In the genomic region with DNA sequence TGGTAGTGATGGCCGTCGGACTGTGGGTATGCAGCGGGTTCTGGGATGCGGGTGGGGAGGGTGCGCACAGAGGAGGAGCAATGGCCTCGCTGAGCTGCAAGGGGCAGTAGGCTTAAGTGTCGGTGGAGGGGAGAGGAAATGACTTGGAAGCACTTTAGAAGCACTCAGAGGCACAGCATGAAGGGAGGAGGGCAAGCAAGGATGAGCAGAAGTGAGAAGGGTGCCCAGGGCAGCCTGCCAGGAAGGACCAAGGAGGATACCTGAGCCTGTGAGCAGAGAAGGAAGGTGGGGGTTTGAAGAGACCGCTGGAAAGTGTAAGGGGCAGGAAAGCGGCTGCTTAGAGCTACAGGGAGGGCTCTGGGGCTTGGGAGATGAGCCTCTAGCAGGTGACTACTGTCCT, we compare ENCODE assay signal across 18 cellular contexts. TPM values are rescaled to one million over a fixed set of nuclear protein-coding genes. Genes with fewer than 3 reads are reported as not detected.
"Had no signal": no experiment of that assay in that cellular context is flagged by ENCODE, and none has a peak within 500 bp of the region (broad histone marks: within the 10 kb centered on the region; RNA-seq: fewer than 3 reads in every experiment).

No MANE protein-coding gene starts in this region.

- H3K4me3 Mint-ChIP-seq: activated naive CD8-positive, alpha-beta T cell treated with anti-CD3 and anti-CD28 coated beads, Interleukin-2, amount 50 U/mL, for 24 hours; activated T-helper 17 cell treated with anti-CD3 and anti-CD28 coated beads, Interleukin-2, amount 50 U/mL, for 72 hours; natural killer cell treated with Interleukin-12 subunit alpha and Interleukin-12 subunit beta and Interleukin-15 and Interleukin-18, amount 100 ng/mL, for 72 hours; stimulated activated naive CD8-positive, alpha-beta T cell treated with anti-CD3 and anti-CD28 coated beads, Interleukin-15, amount 100 ng/mL, for 72 hours had no signal

- H3K27ac ChIP-seq: dorsolateral prefrontal cortex, esophagus muscularis mucosa, left lung, right lobe of liver, testis, upper lobe of right lung had no signal

- H3K4me1 ChIP-seq: left lung, right lobe of liver, testis, upper lobe of right lung had no signal

- H3K4me3 ChIP-seq: dorsolateral prefrontal cortex, esophagus muscularis mucosa, left lung, right lobe of liver, testis, upper lobe of right lung had no signal

- H3K36me3 ChIP-seq: esophagus muscularis mucosa, left lung, right lobe of liver, upper lobe of right lung had no signal

- H3K9me3 Mint-ChIP-seq: activated naive CD8-positive, alpha-beta T cell treated with anti-CD3 and anti-CD28 coated beads, Interleukin-2, amount 50 U/mL, for 24 hours; activated T-helper 17 cell treated with anti-CD3 and anti-CD28 coated beads, Interleukin-2, amount 50 U/mL, for 72 hours; natural killer cell treated with Interleukin-12 subunit alpha and Interleukin-12 subunit beta and Interleukin-15 and Interleukin-18, amount 100 ng/mL, for 72 hours; stimulated activated naive CD8-positive, alpha-beta T cell treated with anti-CD3 and anti-CD28 coated beads, Interleukin-15, amount 100 ng/mL, for 72 hours had no signal

- H3K36me3 Mint-ChIP-seq: natural killer cell treated with Interleukin-12 subunit alpha and Interleukin-12 subunit beta and Interleukin-15 and Interleukin-18, amount 100 ng/mL, for 72 hours had no signal

- FAIRE-seq: endometrium had no signal

- H3K27ac Mint-ChIP-seq: activated naive CD8-positive, alpha-beta T cell treated with anti-CD3 and anti-CD28 coated beads, Interleukin-2, amount 50 U/mL, for 24 hours; activated T-helper 17 cell treated with anti-CD3 and anti-CD28 coated beads, Interleukin-2, amount 50 U/mL, for 72 hours; natural killer cell treated with Interleukin-12 subunit alpha and Interleukin-12 subunit beta and Interleukin-15 and Interleukin-18, amount 100 ng/mL, for 72 hours; stimulated activated naive CD8-positive, alpha-beta T cell treated with anti-CD3 and anti-CD28 coated beads, Interleukin-15, amount 100 ng/mL, for 72 hours had no signal

- H3K9me3 ChIP-seq: esophagus muscularis mucosa, left lung, right lobe of liver, testis, upper lobe of right lung had no signal

- H3K4me1 Mint-ChIP-seq: activated naive CD8-positive, alpha-beta T cell treated with anti-CD3 and anti-CD28 coated beads, Interleukin-2, amount 50 U/mL, for 24 hours; activated T-helper 17 cell treated with anti-CD3 and anti-CD28 coated beads, Interleukin-2, amount 50 U/mL, for 72 hours; stimulated activated naive CD8-positive, alpha-beta T cell treated with anti-CD3 and anti-CD28 coated beads, Interleukin-15, amount 100 ng/mL, for 72 hours had no signal

- DNase-seq: activated CD8-positive, alpha-beta memory T cell treated with anti-CD3 and anti-CD28 coated beads for 24 hours; activated naive CD4-positive, alpha-beta T cell treated with Interleukin-2 at 50 U/mL for 16 hours; activated naive CD8-positive, alpha-beta T cell treated with anti-CD3 and anti-CD28 coated beads, Interleukin-2, amount 50 U/mL, for 24 hours; aorta; dorsolateral prefrontal cortex; islet precursor cell; stimulated activated naive CD8-positive, alpha-beta T cell treated with anti-CD3 and anti-CD28 coated beads, Interleukin-15, amount 100 ng/mL, for 72 hours; T1000; testis had no signal

- H3K27me3 ChIP-seq: right lobe of liver, testis had no signal

RNA-seq across cellular contexts. Expression of a gene that starts 0.3 kb away (rescaled TPM):
- total RNA-seq: activated T-helper 17 cell treated with anti-CD3 and anti-CD28 coated beads, Interleukin-2, amount 50 U/mL, for 72 hours; aorta; mononuclear cell; natural killer cell treated with Interleukin-12 subunit alpha and Interleukin-12 subunit beta and Interleukin-15 and Interleukin-18, amount 100 ng/mL, for 72 hours; osteoblast had no signal
